ENCODE assay signal across 20 cellular contexts in genomic region chr16:5438591-5438990, GRCh38.
DNase-seq lines count a peak whose midpoint lies in the region; ATAC-seq lines count a peak whose summit lies in the region.
"Had no signal": no experiment of that assay in that cellular context is flagged by ENCODE, and none has a peak within 500 bp of the region (broad histone marks: within the 10 kb centered on the region; RNA-seq: fewer than 3 reads in every experiment).

No MANE protein-coding gene starts in this region.

- DNase-seq in Caki2 (ENCODE audit: low read depth) (peak; percentile 35), M059J (ENCODE audit: low read depth) (peak; percentile 72), SK-MEL-5 (ENCODE audit: low read depth, low spot score) (peak; percentile 2), foreskin melanocyte (peak; percentile 3), NOMO-1 (lab: John Stamatoyannopoulos, UW; ENCODE audit: unreplicated experiment in 2 of 2) (no peak), Right ventricle myocardium inferior (ENCODE audit: missing footprints) (no peak)
- no peak for DNase-seq in naive thymus-derived CD4-positive, alpha-beta T cell
- DNase-seq: AML-193, GF-D8, GM23248, KG1, NCI-H1092 treated with DMSO at 0.1 percent for 48 hours, NCI-H2081, NCI-H510A treated with DMSO at 0.1 percent for 48 hours, NCI-H774, SJCRH30, T-helper 2 cell had no signal

- no peak overlapping the region for H3K27ac ChIP-seq in naive thymus-derived CD4-positive, alpha-beta T cell (ENCODE audit: low read depth, low read length)
- H3K27ac ChIP-seq: C4-2B, GM23248, RWPE1, SJCRH30 had no signal

- peaks cover 2 to 24% (median 11%) of the 10 kb centered on the region in 11 donors for H3K9me3 Mint-ChIP-seq in naive thymus-derived CD4-positive, alpha-beta T cell

- ATAC-seq in Right ventricle myocardium inferior (no peak), GM21825 (IDR thresholded peaks at IDR 0.05; ENCODE audit: unreplicated experiment) (no peak)
- no peak for ATAC-seq in naive thymus-derived CD4-positive, alpha-beta T cell

- H3K36me3 ChIP-seq in naive thymus-derived CD4-positive, alpha-beta T cell (ENCODE audit: control insufficient read depth in 2 of 3, insufficient read depth in 3 of 3, low read length in 3 of 3), result no peaks in the 10 kb centered on the region
- H3K36me3 ChIP-seq: SJCRH30 had no signal

- POLR2A ChIA-PET in naive thymus-derived CD4-positive, alpha-beta T cell (lab: Charles Lee), result no interaction called here

- no peaks in the 10 kb centered on the region for H3K4me1 Mint-ChIP-seq in naive thymus-derived CD4-positive, alpha-beta T cell

- CTCF ChIA-PET in naive thymus-derived CD4-positive, alpha-beta T cell (lab: Charles Lee), result no interaction called here

- no peaks in the 10 kb centered on the region for H3K4me1 ChIP-seq in naive thymus-derived CD4-positive, alpha-beta T cell (ENCODE audit: control insufficient read depth in 2 of 2, insufficient read depth in 2 of 2, low read length in 2 of 2)
- H3K4me1 ChIP-seq: SJCRH30 had no signal

- H3K9me3 ChIP-seq in naive thymus-derived CD4-positive, alpha-beta T cell (ENCODE audit: control insufficient read depth in 2 of 3, low read length in 3 of 3), result no peaks in the 10 kb centered on the region
- H3K9me3 ChIP-seq: SJCRH30 had no signal

- no peaks in the 10 kb centered on the region for H3K36me3 Mint-ChIP-seq in naive thymus-derived CD4-positive, alpha-beta T cell

- no peak overlapping the region for H3K4me3 Mint-ChIP-seq in naive thymus-derived CD4-positive, alpha-beta T cell

- intact Hi-C loops in Right ventricle myocardium inferior (cut with DNase I), result no loop called here
- intact Hi-C loops in naive thymus-derived CD4-positive, alpha-beta T cell (cut with micrococcal nuclease), result no loop called here

- in situ Hi-C loops in Caki2 (cut with HindIII; ENCODE audit: low pct_unique_long_range_greater_than_20kb, low sequenced_read_pairs) (no loop called here), SK-MEL-5 (cut with HindIII; ENCODE audit: low pct_unique_long_range_greater_than_20kb, low sequenced_read_pairs) (no loop called here)

- no peaks in the 10 kb centered on the region for H3K27me3 ChIP-seq in naive thymus-derived CD4-positive, alpha-beta T cell (ENCODE audit: control insufficient read depth in 2 of 2, insufficient read depth in 2 of 2, low read length in 2 of 2)
- H3K27me3 ChIP-seq: SJCRH30 had no signal

- no peak overlapping the region for H3K4me3 ChIP-seq in naive thymus-derived CD4-positive, alpha-beta T cell (ENCODE audit: low read length)
- H3K4me3 ChIP-seq: GM23248, SJCRH30 had no signal

- H3K27me3 Mint-ChIP-seq in naive thymus-derived CD4-positive, alpha-beta T cell, result peaks cover 0 to 21% (median 10%) of the 10 kb centered on the region in 5 donors

- H3K27ac Mint-ChIP-seq in naive thymus-derived CD4-positive, alpha-beta T cell, result no peak overlapping the region

Comparison
In these comparisons a context has a peak if more than half of its experiments do, and no peak if none do; other contexts are left out.
1. DNase-seq: peak in Caki2 (single experiment), M059J (single experiment), SK-MEL-5 (single experiment) and foreskin melanocyte (single experiment); none in NOMO-1 (0 of 2), Right ventricle myocardium inferior (single experiment) and naive thymus-derived CD4-positive, alpha-beta T cell (0 of 9).